In genomic region chr14:91286530-91286937, GRCh38 we compare ENCODE assay signal across 9 cellular contexts. TPM values are rescaled to one million over a fixed set of nuclear protein-coding genes. Genes with fewer than 3 reads are reported as not detected.
DNase-seq lines count a peak whose midpoint lies in the region; ATAC-seq and TF ChIP-seq lines count a peak whose summit lies in the region.
"Had no signal": no experiment of that assay in that cellular context is flagged by ENCODE, and none has a peak within 500 bp of the region (broad histone marks: within the 10 kb centered on the region; RNA-seq: fewer than 3 reads in every experiment).

No MANE protein-coding gene starts in this region.

- H3K4me1 ChIP-seq in ascending aorta, result no peaks in the 10 kb centered on the region

- no peak for ATAC-seq in GM18867 (IDR thresholded peaks at IDR 0.05; ENCODE audit: unreplicated experiment)

- H3K4me3 ChIP-seq in ascending aorta (no peak overlapping the region), skeletal muscle cell (ENCODE audit: low read depth, low read length) (no peak overlapping the region)
- H3K4me3 ChIP-seq: BLaER1 treated with 17β-estradiol and CSF1 and Interleukin-3, amounts not matched to agents 10 nM and 100 nM had no signal

- DNase-seq in NCI-H2196 (lab: John Stamatoyannopoulos, UW; ENCODE audit: unreplicated experiment) (peak; percentile 37), NCI-H2196 treated with DMSO at 0.1 percent for 48 hours (lab: John Stamatoyannopoulos, UW; ENCODE audit: unreplicated experiment) (no peak), NCI-H1436 treated with DMSO at 0.1 percent for 48 hours (lab: John Stamatoyannopoulos, UW) (peak; percentile 1), T1000 (lab: John Stamatoyannopoulos, UW) (peak; percentile 18), ascending aorta (ENCODE audit: low spot score in 2 of 2) (peak in 1 of 2 donors; percentile 79), hepatic stellate cell (ENCODE audit: low spot score) (peak; percentile 82), skeletal muscle cell (ENCODE audit: low read depth) (peak; percentile 22)

- no peaks in the 10 kb centered on the region for H3K9me3 ChIP-seq in ascending aorta
- H3K9me3 ChIP-seq: BLaER1 treated with 17β-estradiol and CSF1 and Interleukin-3, amounts not matched to agents 10 nM and 100 nM had no signal

- no peaks in the 10 kb centered on the region for H3K36me3 ChIP-seq in ascending aorta

- no peak overlapping the region for H3K27ac ChIP-seq in ascending aorta
- H3K27ac ChIP-seq: BLaER1 treated with 17β-estradiol and CSF1 and Interleukin-3, amounts not matched to agents 10 nM and 100 nM had no signal

- intact Hi-C loops in ascending aorta (cut with DNase I), result loop anchor here (1.0 to 2.0 kb wide), 2 partner anchors 109 to 384 kb away; no protein-coding TSS in a partner anchor

- no peaks in the 10 kb centered on the region for H3K27me3 ChIP-seq in ascending aorta

- peak; percentile 70 to 89 (median 76) for TF ChIP-seq CTCF in ascending aorta (IDR thresholded peaks at IDR 0.05)

RNA-seq across cellular contexts. Expression of gene GPR68, which starts 42.0 kb away (rescaled TPM):
- total RNA-seq in ascending aorta, result not detected
